Comparison of ENCODE assay signal across 1 cellular context in genomic region chr17:48051706-48052486, GRCh38.
TF ChIP-seq lines count a peak whose summit lies in the region.

No MANE protein-coding gene starts in this region.

TF ChIP-seq in SK-N-SH treated with all-trans-retinoic acid at 6 μM for 48 hours, 23 proteins besides CTCF, POLR2A, EP300 and RAD21 (continued from another document):
- no peak for TF ChIP-seq TCF4 (CRISPR knock-in tag; IDR thresholded peaks at IDR 0.05; ENCODE audit: borderline replicate concordance)
- TF ChIP-seq CSRNP3 (CRISPR knock-in tag; IDR thresholded peaks at IDR 0.05) = no peak
- no peak for TF ChIP-seq PATZ1 (CRISPR knock-in tag; IDR thresholded peaks at IDR 0.05; ENCODE audit: borderline replicate concordance)
- TF ChIP-seq ZFP30 (CRISPR knock-in tag; IDR thresholded peaks at IDR 0.05) = no peak
- TF ChIP-seq RARB (CRISPR knock-in tag; IDR thresholded peaks at IDR 0.05) = no peak
- TF ChIP-seq SNAI2 (CRISPR knock-in tag; IDR thresholded peaks at IDR 0.05) = no peak
- no peak for TF ChIP-seq ZFP3 (CRISPR knock-in tag; IDR thresholded peaks at IDR 0.05)
- no peak for TF ChIP-seq BACH2 (CRISPR knock-in tag; IDR thresholded peaks at IDR 0.05; ENCODE audit: borderline replicate concordance)
